8 cellular contexts compared by ENCODE assay signal in the genomic region with DNA sequence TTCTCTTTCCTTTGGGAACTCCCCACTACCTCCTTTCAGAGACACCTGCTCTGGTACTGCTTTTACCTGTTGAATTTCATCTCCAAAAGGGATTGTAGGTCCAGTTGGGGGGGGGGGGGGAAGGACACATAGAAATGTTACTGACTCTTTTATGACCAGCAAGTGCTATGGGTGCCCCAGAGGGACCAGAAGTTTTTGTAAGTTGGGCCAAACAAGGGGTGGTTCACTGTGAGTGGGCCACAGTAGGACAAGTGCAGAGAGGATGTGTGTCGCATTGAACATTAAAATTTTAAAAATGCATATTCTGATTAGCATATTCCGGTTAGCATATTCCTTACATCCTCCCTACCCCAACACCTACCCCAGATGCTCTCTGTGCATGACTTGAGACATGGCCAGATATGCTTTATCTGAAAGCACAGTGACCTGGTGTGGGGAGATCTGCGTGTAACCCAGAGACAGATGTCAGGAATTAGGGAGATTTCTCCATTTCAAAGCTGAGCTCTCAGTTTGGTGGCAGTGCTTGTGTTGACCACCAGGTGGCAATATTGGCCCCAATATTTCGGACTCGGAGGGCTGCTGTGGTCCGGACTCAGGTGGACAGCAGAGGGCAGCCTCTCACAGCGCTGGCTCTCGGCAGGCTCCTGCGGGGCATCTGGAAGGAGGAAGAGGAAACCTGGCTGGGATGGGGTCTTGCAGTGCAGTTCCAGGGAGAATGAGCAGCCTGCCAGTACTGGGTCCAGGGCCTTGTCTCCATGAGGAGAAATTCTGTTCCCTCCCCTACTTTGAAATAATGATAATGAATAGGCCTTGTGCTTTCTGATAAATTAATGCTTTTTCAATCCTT. TPM values are rescaled to one million over a fixed set of nuclear protein-coding genes. Genes with fewer than 3 reads are reported as not detected.
DNase-seq lines count a peak whose midpoint lies in the region; ATAC-seq and TF ChIP-seq lines count a peak whose summit lies in the region.

No MANE protein-coding gene starts in this region.

- TF ChIP-seq RAD21 in liver (IDR thresholded peaks at IDR 0.05): peak; percentile 100

- 19% methylated on average over 9 of the region's 9 CpGs for WGBS in liver

- no peak overlapping the region for H3K9ac ChIP-seq in liver (ENCODE audit: low read depth in 1 of 2, low read length in 2 of 2)

- H3K9me3 ChIP-seq in BE2C (no peaks in the 10 kb centered on the region), liver (ENCODE audit: control insufficient read depth in 4 of 4, low read length in 3 of 4) (no peaks in the 10 kb centered on the region)

- peak; percentile 70 for ATAC-seq in GM19372 (IDR thresholded peaks at IDR 0.05; ENCODE audit: low read depth, unreplicated experiment)

- no peaks in the 10 kb centered on the region for H3K36me3 ChIP-seq in BE2C
- no peaks in the 10 kb centered on the region for H3K36me3 ChIP-seq in liver (ENCODE audit: control insufficient read depth in 4 of 4, insufficient read depth in 3 of 4, low read depth in 1 of 4, low read length in 3 of 4)

- no peak overlapping the region for H3K27ac ChIP-seq in liver (ENCODE audit: low read depth in 1 of 2, low read length in 2 of 2)

- no peaks in the 10 kb centered on the region for H3K4me1 ChIP-seq in BE2C
- peaks cover 0 to 5% (median 2%) of the 10 kb centered on the region in 4 donors for H3K4me1 ChIP-seq in liver (ENCODE audit: control insufficient read depth in 4 of 4, insufficient read depth in 4 of 4, low read length in 3 of 4)

- H3K4me3 ChIP-seq in BE2C (ENCODE audit: low read depth, low read length) (no peak overlapping the region), liver (ENCODE audit: low read depth in 1 of 3, low read length in 3 of 3) (no peak overlapping the region)

- peak; percentile 100 for TF ChIP-seq CTCF in BE2C (IDR thresholded peaks at IDR 0.05; ENCODE audit: low read depth, low read length)
- TF ChIP-seq CTCF in liver (IDR thresholded peaks at IDR 0.05; ENCODE audit: low read depth, low read length, missing input control): peak; percentile 100

- H3K27me3 ChIP-seq in BE2C (peaks cover 3% of the 10 kb centered on the region; the same call in 1 of the 2 replicates), liver (ENCODE audit: control insufficient read depth in 4 of 4, insufficient read depth in 4 of 4, low read length in 3 of 4) (no peaks in the 10 kb centered on the region)

- DNase-seq in BE2C: peak; percentile 90
- peak; percentile 86 for DNase-seq in HPDE6-E6E7 (ENCODE audit: extremely low spot score)
- DNase-seq in NCI-H82 (lab: John Stamatoyannopoulos, UW): peak; percentile 92
- peak; percentile 66 for DNase-seq in activated CD4-positive, alpha-beta T cell treated with anti-CD3 and anti-CD28 coated beads, Interleukin-2, amount 50 U/mL, for 4 hours
- DNase-seq in dedifferentiated amniotic fluid mesenchymal stem cell (ENCODE audit: extremely low spot score): peak; percentile 92
- DNase-seq in stimulated activated CD4-positive, alpha-beta T cell treated with anti-CD3 and anti-CD28 coated beads, Interleukin-4, amount 100 ng/mL, for 48 hours (ENCODE audit: low read depth in 2 of 2): peak; percentile 73 to 80

TF ChIP-seq in liver, 16 proteins besides CTCF, POLR2A, EP300 and RAD21:
- TF ChIP-seq, protein P1, sequence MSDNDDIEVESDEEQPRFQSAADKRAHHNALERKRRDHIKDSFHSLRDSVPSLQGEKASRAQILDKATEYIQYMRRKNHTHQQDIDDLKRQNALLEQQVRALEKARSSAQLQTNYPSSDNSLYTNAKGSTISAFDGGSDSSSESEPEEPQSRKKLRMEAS (IDR thresholded peaks at IDR 0.05): no peak
- TF ChIP-seq NR2F2 (IDR thresholded peaks at IDR 0.05) (no peak), HNF4G (IDR thresholded peaks at IDR 0.05) (no peak), YY1 (IDR thresholded peaks at IDR 0.05) (no peak), HNF4A (conservative IDR thresholded peaks at IDR 0.05) (no peak), GABPA (IDR thresholded peaks at IDR 0.05 in 1 of 2, conservative IDR thresholded peaks at IDR 0.05 in 1 of 2) (no peak), TAF1 (conservative IDR thresholded peaks at IDR 0.05) (no peak), ATF3 (IDR thresholded peaks at IDR 0.05) (no peak), JUND (IDR thresholded peaks at IDR 0.05) (no peak), REST (IDR thresholded peaks at IDR 0.05) (no peak), FOXA1 (IDR thresholded peaks at IDR 0.05) (no peak), SP1 (IDR thresholded peaks at IDR 0.05) (no peak), FOXA2 (IDR thresholded peaks at IDR 0.05) (no peak), EGR1 (IDR thresholded peaks at IDR 0.05; ENCODE audit: low read depth in 2 of 2) (no peak), RXRA (IDR thresholded peaks at IDR 0.05) (no peak)
- TF ChIP-seq, protein P2, sequence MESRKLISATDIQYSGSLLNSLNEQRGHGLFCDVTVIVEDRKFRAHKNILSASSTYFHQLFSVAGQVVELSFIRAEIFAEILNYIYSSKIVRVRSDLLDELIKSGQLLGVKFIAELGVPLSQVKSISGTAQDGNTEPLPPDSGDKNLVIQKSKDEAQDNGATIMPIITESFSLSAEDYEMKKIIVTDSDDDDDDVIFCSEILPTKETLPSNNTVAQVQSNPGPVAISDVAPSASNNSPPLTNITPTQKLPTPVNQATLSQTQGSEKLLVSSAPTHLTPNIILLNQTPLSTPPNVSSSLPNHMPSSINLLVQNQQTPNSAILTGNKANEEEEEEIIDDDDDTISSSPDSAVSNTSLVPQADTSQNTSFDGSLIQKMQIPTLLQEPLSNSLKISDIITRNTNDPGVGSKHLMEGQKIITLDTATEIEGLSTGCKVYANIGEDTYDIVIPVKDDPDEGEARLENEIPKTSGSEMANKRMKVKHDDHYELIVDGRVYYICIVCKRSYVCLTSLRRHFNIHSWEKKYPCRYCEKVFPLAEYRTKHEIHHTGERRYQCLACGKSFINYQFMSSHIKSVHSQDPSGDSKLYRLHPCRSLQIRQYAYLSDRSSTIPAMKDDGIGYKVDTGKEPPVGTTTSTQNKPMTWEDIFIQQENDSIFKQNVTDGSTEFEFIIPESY (IDR thresholded peaks at IDR 0.05): no peak

RNA-seq across cellular contexts. Expression of gene CEBPE, which starts 1.6 kb away (rescaled TPM):
- polyA plus RNA-seq in BE2C (2012; ENCODE audit: insufficient read depth, insufficient read length, low read depth): not detected
- total RNA-seq in liver: 1 to 10 TPM in 1 of 2 donors, under 1 TPM in 1; 0.08 to 4.4 TPM
- polyA plus RNA-seq in liver: under 1 TPM in 1 of 2 donors, not detected in 1; 0.16 TPM

RNA-seq across cellular contexts. Expression of gene CIROP, which starts 15.8 kb away (rescaled TPM):
- polyA plus RNA-seq in BE2C (2012; ENCODE audit: insufficient read depth, insufficient read length, low read depth): not detected
- not detected for total RNA-seq in liver
- polyA plus RNA-seq in liver: not detected

RNA-seq across cellular contexts. Expression of gene C14orf119, which starts 25.3 kb away (rescaled TPM):
- polyA plus RNA-seq in BE2C (2012; ENCODE audit: insufficient read depth, insufficient read length, low read depth): 59.7 TPM
- total RNA-seq in liver: 10 to 100 TPM in 1 of 2 donors, 1 to 10 TPM in 1; 9.0 to 16.1 TPM
- 10 to 100 TPM; 19.3 to 27.1 TPM for polyA plus RNA-seq in liver

RNA-seq across cellular contexts. Expression of gene ACIN1, which starts 25.7 kb away (rescaled TPM):
- 198 TPM for polyA plus RNA-seq in BE2C (2012; ENCODE audit: insufficient read depth, insufficient read length, low read depth)
- total RNA-seq in liver: 10 to 100 TPM; 49.3 to 50.6 TPM
- polyA plus RNA-seq in liver: 10 to 100 TPM in 1 of 2 donors, 1 to 10 TPM in 1; 8.1 to 24.9 TPM
